ENCODE assay signal across 11 cellular contexts in genomic region chr9:129930743-129931142, GRCh38.
DNase-seq lines count a peak whose midpoint lies in the region; ATAC-seq and TF ChIP-seq lines count a peak whose summit lies in the region.
"Had no signal": no experiment of that assay in that cellular context is flagged by ENCODE, and none has a peak within 500 bp of the region (broad histone marks: within the 10 kb centered on the region; RNA-seq: fewer than 3 reads in every experiment).

No MANE protein-coding gene starts in this region.

- H3K9me3 ChIP-seq in right cardiac atrium (ENCODE audit: control insufficient read depth, low read length) (no peaks in the 10 kb centered on the region), mesodermal cell (ENCODE audit: control insufficient read depth, low read length) (no peaks in the 10 kb centered on the region), ovary (no peaks in the 10 kb centered on the region)
- H3K9me3 ChIP-seq: transverse colon had no signal

- DNase-seq in right cardiac atrium (no peak), Right ventricle myocardium inferior (ENCODE audit: missing footprints) (no peak), glutamatergic neuron (no peak), ovary (no peak)
- DNase-seq: NCI-H1105, transverse colon had no signal

- H3K27ac ChIP-seq in right cardiac atrium (ENCODE audit: low read length) (peak overlapping the region; percentile 45), angular gyrus (ENCODE audit: low read depth, low read length) (peak overlapping the region; percentile 40), mesodermal cell (ENCODE audit: low read depth, low read length, severe bottlenecking) (peak overlapping the region; percentile 53), ovary (no peak overlapping the region)

- peaks cover 2% of the 10 kb centered on the region for H3K27me3 Mint-ChIP-seq in glutamatergic neuron (ENCODE audit: unreplicated experiment)

- peaks cover 3% of the 10 kb centered on the region for H3K9me3 Mint-ChIP-seq in glutamatergic neuron (ENCODE audit: unreplicated experiment)

- H3K36me3 ChIP-seq in mesodermal cell (ENCODE audit: control insufficient read depth, insufficient read depth, low read length) = peaks cover 36% of the 10 kb centered on the region
- no peaks in the 10 kb centered on the region for H3K36me3 ChIP-seq in ovary

- H3K4me3 ChIP-seq in right cardiac atrium (ENCODE audit: low read length) (no peak overlapping the region), mesodermal cell (ENCODE audit: extremely low read depth, insufficient read depth, low read length, poor library complexity, severe bottlenecking) (no peak overlapping the region), ovary (no peak overlapping the region)
- H3K4me3 ChIP-seq: coronary artery, transverse colon had no signal

- H3K36me3 Mint-ChIP-seq in glutamatergic neuron (ENCODE audit: unreplicated experiment) = no peaks in the 10 kb centered on the region

- H3K4me1 ChIP-seq in right cardiac atrium (ENCODE audit: control insufficient read depth, insufficient read depth, low read length) (peaks cover 11% of the 10 kb centered on the region), mesodermal cell (ENCODE audit: control insufficient read depth, insufficient read depth, low read length, poor library complexity, severe bottlenecking) (peaks cover 25% of the 10 kb centered on the region), ovary (ENCODE audit: insufficient read depth) (peaks cover 7% of the 10 kb centered on the region)

- no peak overlapping the region for H3K27ac Mint-ChIP-seq in glutamatergic neuron (ENCODE audit: unreplicated experiment)

- intact Hi-C loops in right cardiac atrium (cut with DNase I) (no loop called here), Right ventricle myocardium inferior (cut with DNase I) (no loop called here), ovary (cut with DNase I) (no loop called here)

- TF ChIP-seq EP300 in ovary (IDR thresholded peaks at IDR 0.05) = no peak

- peaks cover 34% of the 10 kb centered on the region for H3K4me1 Mint-ChIP-seq in glutamatergic neuron (ENCODE audit: low read depth, unreplicated experiment)

- H3K4me3 Mint-ChIP-seq in glutamatergic neuron (ENCODE audit: unreplicated experiment) = no peak overlapping the region

- no peak for TF ChIP-seq CTCF in glutamatergic neuron (IDR thresholded peaks at IDR 0.05; ENCODE audit: partially characterized antibody, unreplicated experiment)
- no peak for TF ChIP-seq CTCF in ovary (IDR thresholded peaks at IDR 0.05)

- 83% methylated on average over 2 of the region's 2 CpGs for WGBS in right cardiac atrium
- 94 to 100% methylated on average over 2 of the region's 2 CpGs for WGBS in mesodermal cell (ENCODE audit: insufficient coverage in 2 of 2), 2 experiments
- WGBS in ovary, 3 donors = 92 to 100% (median 97%) methylated on average over 2 of the region's 2 CpGs

- no peak for ATAC-seq in right cardiac atrium
- ATAC-seq in Right ventricle myocardium inferior = no peak
- no peak for ATAC-seq in GM21528 (IDR thresholded peaks at IDR 0.05; ENCODE audit: low FRiP score, unreplicated experiment)
- no peak for ATAC-seq in HG02973 (IDR thresholded peaks at IDR 0.05; ENCODE audit: unreplicated experiment)

- H3K27me3 ChIP-seq in right cardiac atrium (ENCODE audit: control insufficient read depth, insufficient read depth) = no peaks in the 10 kb centered on the region
- H3K27me3 ChIP-seq in ovary = no peaks in the 10 kb centered on the region
- H3K27me3 ChIP-seq: transverse colon had no signal

- TF ChIP-seq POLR2A in ovary (IDR thresholded peaks at IDR 0.05) = no peak

Comparison
In these comparisons a context has a peak if more than half of its experiments do, and no peak if none do; other contexts are left out.
1. H3K27ac ChIP-seq: peak in right cardiac atrium (single experiment), angular gyrus (single experiment) and mesodermal cell (single experiment); none in ovary (0 of 2).